30 cellular contexts compared by ENCODE assay signal in the genomic region with DNA sequence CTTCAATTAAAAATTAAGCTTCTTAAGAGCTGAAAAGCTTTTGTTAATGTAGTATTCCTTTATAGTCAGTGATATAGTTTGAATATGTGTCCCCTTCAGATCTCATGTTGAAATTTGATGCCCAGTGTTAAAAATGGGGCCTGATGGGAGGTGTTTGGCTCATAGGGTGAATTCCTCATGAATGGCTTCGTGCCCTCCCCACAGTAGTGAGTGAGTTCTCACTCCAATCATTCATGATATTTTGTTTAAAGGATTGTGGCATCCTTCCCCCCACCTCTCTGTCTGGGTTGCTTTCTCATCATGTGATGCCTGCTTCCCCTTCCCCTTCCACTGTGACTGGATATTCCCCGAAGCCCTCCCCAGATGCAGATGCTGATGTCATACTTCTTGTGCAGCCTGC.
"Had no signal": no experiment of that assay in that cellular context is flagged by ENCODE, and none has a peak within 500 bp of the region (broad histone marks: within the 10 kb centered on the region; RNA-seq: fewer than 3 reads in every experiment).

No MANE protein-coding gene starts in this region.

- H3K36me3 ChIP-seq: ascending aorta, heart right ventricle, neutrophil, ovary, tibial nerve had no signal

- H3K4me1 Mint-ChIP-seq: activated naive CD4-positive, alpha-beta T cell treated with anti-CD3 and anti-CD28 coated beads, Interleukin-2, amount 10 ng/mL, durations not matched to agents 7 days and 5 days; stimulated activated effector memory CD8-positive, alpha-beta T cell treated with anti-CD3 and anti-CD28 coated beads, Interleukin-12 subunit alpha, Interleukin-12 subunit beta, amount 100 ng/mL, for 72 hours had no signal

- H3K4me3 Mint-ChIP-seq: activated naive CD4-positive, alpha-beta T cell treated with anti-CD3 and anti-CD28 coated beads, Interleukin-2, amount 10 ng/mL, durations not matched to agents 7 days and 5 days; activated naive CD8-positive, alpha-beta T cell treated with anti-CD3 and anti-CD28 coated beads, Interleukin-2, amount 10 ng/mL, durations not matched to agents 7 days and 5 days; activated T-helper 1 cell treated with anti-CD3 and anti-CD28 coated beads, Interleukin-12 subunit alpha, Interleukin-12 subunit beta, Interleukin-2, Interleukin-4 antibody, amounts not matched to agents 30 ng/mL and 10 ng/mL and 1 ng/mL, durations not matched to agents 14 hours and 24 hours and 36 hours; nephron; stimulated activated effector memory CD8-positive, alpha-beta T cell treated with anti-CD3 and anti-CD28 coated beads, Interleukin-12 subunit alpha, Interleukin-12 subunit beta, amount 100 ng/mL, for 72 hours; stimulated activated naive CD8-positive, alpha-beta T cell treated with anti-CD3 and anti-CD28 coated beads, Interleukin-15, Interleukin-2, amounts not matched to agents 100 ng/mL and 50 ng/mL, for 24 hours; T-helper 2 cell treated with Interferon-gamma antibody and Interleukin-4, amounts not matched to agents 5 μg/mL and 100 μg/mL, for 36 hours had no signal

- H3K27me3 ChIP-seq: ascending aorta, heart right ventricle, neutrophil, ovary, tibial nerve had no signal

- H3K4me1 ChIP-seq: ascending aorta, heart right ventricle had no signal

- H3K9me3 ChIP-seq: ascending aorta, heart right ventricle, mucosa of descending colon, neutrophil, ovary, tibial nerve had no signal

- H3K27ac ChIP-seq: ascending aorta, heart right ventricle, neutrophil, ovary, tibial nerve had no signal

- ATAC-seq: heart right ventricle; left ventricle myocardium superior; mucosa of descending colon; sciatic nerve; stimulated activated effector memory CD8-positive, alpha-beta T cell treated with anti-CD3 and anti-CD28 coated beads, Interleukin-12 subunit alpha, Interleukin-12 subunit beta, amount 100 ng/mL, for 72 hours had no signal

- FAIRE-seq: endothelial cell of umbilical vein, islet of Langerhans, small intestine had no signal

- H3K4me3 ChIP-seq: ascending aorta, heart right ventricle, mucosa of descending colon, ovary, tibial nerve had no signal

- H3K9me3 Mint-ChIP-seq: activated naive CD4-positive, alpha-beta T cell treated with anti-CD3 and anti-CD28 coated beads, Interleukin-2, amount 10 ng/mL, durations not matched to agents 7 days and 5 days; stimulated activated naive CD8-positive, alpha-beta T cell treated with anti-CD3 and anti-CD28 coated beads, Interleukin-15, Interleukin-2, amounts not matched to agents 100 ng/mL and 50 ng/mL, for 24 hours; T-helper 2 cell treated with Interferon-gamma antibody and Interleukin-4, amounts not matched to agents 5 μg/mL and 100 μg/mL, for 36 hours had no signal

- DNase-seq: activated CD4-positive, alpha-beta T cell treated with anti-CD3 and anti-CD28 coated beads for 4 hours; activated CD4-positive, alpha-beta T cell treated with anti-CD3 and anti-CD28 coated beads, Interleukin-2, amount 50 U/mL, for 48 hours; activated CD4-positive, CD25-positive, alpha-beta regulatory T cell; activated CD8-positive, alpha-beta memory T cell treated with anti-CD3 and anti-CD28 coated beads for 24 hours; activated gamma-delta T cell; activated naive CD4-positive, alpha-beta T cell treated with anti-CD3 and anti-CD28 coated beads, Interleukin-2, amount 10 ng/mL, durations not matched to agents 7 days and 5 days; activated naive CD8-positive, alpha-beta T cell treated with anti-CD3 and anti-CD28 coated beads, Interleukin-2, amount 10 ng/mL, durations not matched to agents 7 days and 5 days; caudate nucleus; cortex of kidney; foreskin melanocyte; heart right ventricle; left ventricle myocardium superior; mucosa of descending colon; ovary; small intestine; stimulated activated CD4-positive, alpha-beta T cell treated with anti-CD3 and anti-CD28 coated beads, Interleukin-4, amount 100 ng/mL, for 24 hours; substantia nigra; T-helper 1 cell had no signal

- H3K27me3 Mint-ChIP-seq: activated naive CD4-positive, alpha-beta T cell treated with anti-CD3 and anti-CD28 coated beads, Interleukin-2, amount 10 ng/mL, durations not matched to agents 7 days and 5 days; progenitor cell of endocrine pancreas had no signal

- H3K27ac Mint-ChIP-seq: activated naive CD4-positive, alpha-beta T cell treated with anti-CD3 and anti-CD28 coated beads, Interleukin-2, amount 10 ng/mL, durations not matched to agents 7 days and 5 days; activated naive CD8-positive, alpha-beta T cell treated with anti-CD3 and anti-CD28 coated beads, Interleukin-2, amount 10 ng/mL, durations not matched to agents 7 days and 5 days; activated T-helper 1 cell treated with anti-CD3 and anti-CD28 coated beads, Interleukin-12 subunit alpha, Interleukin-12 subunit beta, Interleukin-2, Interleukin-4 antibody, amounts not matched to agents 30 ng/mL and 10 ng/mL and 1 ng/mL, durations not matched to agents 14 hours and 24 hours and 36 hours; nephron; progenitor cell of endocrine pancreas; stimulated activated effector memory CD8-positive, alpha-beta T cell treated with anti-CD3 and anti-CD28 coated beads, Interleukin-12 subunit alpha, Interleukin-12 subunit beta, amount 100 ng/mL, for 72 hours; stimulated activated naive CD8-positive, alpha-beta T cell treated with anti-CD3 and anti-CD28 coated beads, Interleukin-15, Interleukin-2, amounts not matched to agents 100 ng/mL and 50 ng/mL, for 24 hours; T-helper 2 cell treated with Interferon-gamma antibody and Interleukin-4, amounts not matched to agents 5 μg/mL and 100 μg/mL, for 36 hours had no signal

- H3K36me3 Mint-ChIP-seq: activated naive CD4-positive, alpha-beta T cell treated with anti-CD3 and anti-CD28 coated beads, Interleukin-2, amount 10 ng/mL, durations not matched to agents 7 days and 5 days; activated naive CD8-positive, alpha-beta T cell treated with anti-CD3 and anti-CD28 coated beads, Interleukin-2, amount 10 ng/mL, durations not matched to agents 7 days and 5 days; stimulated activated effector memory CD8-positive, alpha-beta T cell treated with anti-CD3 and anti-CD28 coated beads, Interleukin-12 subunit alpha, Interleukin-12 subunit beta, amount 100 ng/mL, for 72 hours had no signal
